24 cellular contexts compared by ENCODE assay signal in genomic region chr1:101745549-101745948, GRCh38.
"Had no signal": no experiment of that assay in that cellular context is flagged by ENCODE, and none has a peak within 500 bp of the region (broad histone marks: within the 10 kb centered on the region; RNA-seq: fewer than 3 reads in every experiment).

No MANE protein-coding gene starts in this region.

- H3K79me2 ChIP-seq: hepatocyte had no signal

- ATAC-seq: foreskin keratinocyte; gastroesophageal sphincter; heart left ventricle; left colon; left ventricle myocardium superior; lower lobe of right lung; naive thymus-derived CD8-positive, alpha-beta T cell; psoas muscle; right lobe of liver; stimulated activated naive B cell treated with anti-CD40 and anti-IgM and Interleukin-4, amounts not matched to agents 10 μg/mL and 1 μg/mL and 100 μg/mL, for 72 hours had no signal

- H3K4me1 ChIP-seq: esophagus muscularis mucosa, foreskin keratinocyte, gastroesophageal sphincter, heart left ventricle, lower lobe of right lung, psoas muscle, right lobe of liver, suprapubic skin, transverse colon, vagina had no signal

- H3K27ac ChIP-seq: coronary artery, esophagus muscularis mucosa, foreskin keratinocyte, gastroesophageal sphincter, heart left ventricle, hepatocyte, lower lobe of right lung, psoas muscle, right lobe of liver, suprapubic skin, transverse colon, vagina had no signal

- H3K27me3 ChIP-seq: esophagus muscularis mucosa, foreskin keratinocyte, gastroesophageal sphincter, heart left ventricle, hepatocyte, right lobe of liver, suprapubic skin, transverse colon, vagina had no signal

- DNase-seq: dermis blood vessel endothelial cell; effector memory CD4-positive, alpha-beta T cell; foreskin keratinocyte; heart left ventricle; left colon; left ventricle myocardium superior; lower lobe of right lung; naive thymus-derived CD8-positive, alpha-beta T cell; nephron progenitor cell; nucleus accumbens; posterior cingulate gyrus; psoas muscle; right lobe of liver; small intestine; stimulated activated CD4-positive, alpha-beta T cell treated with anti-CD3 and anti-CD28 coated beads, Interleukin-15, amount 100 ng/mL, for 24 hours; stimulated activated CD4-positive, alpha-beta T cell treated with anti-CD3 and anti-CD28 coated beads, Interleukin-2, amount 100 ng/mL, for 48 hours; stimulated activated naive B cell treated with anti-CD40 and anti-IgM and Interleukin-4, amounts not matched to agents 10 μg/mL and 1 μg/mL and 100 μg/mL, for 72 hours; transverse colon had no signal

- H2AFZ ChIP-seq: hepatocyte had no signal

- H3K4me3 ChIP-seq: coronary artery, esophagus muscularis mucosa, gastroesophageal sphincter, heart left ventricle, hepatocyte, lower lobe of right lung, psoas muscle, right lobe of liver, suprapubic skin, transverse colon, vagina had no signal

- H3K36me3 ChIP-seq: esophagus muscularis mucosa, gastroesophageal sphincter, heart left ventricle, lower lobe of right lung, right lobe of liver, suprapubic skin, transverse colon, vagina had no signal

- H3K4me2 ChIP-seq: hepatocyte had no signal

- H3K9me3 ChIP-seq: esophagus muscularis mucosa, gastroesophageal sphincter, heart left ventricle, lower lobe of right lung, psoas muscle, right lobe of liver, transverse colon, vagina had no signal
